In the genomic region with DNA sequence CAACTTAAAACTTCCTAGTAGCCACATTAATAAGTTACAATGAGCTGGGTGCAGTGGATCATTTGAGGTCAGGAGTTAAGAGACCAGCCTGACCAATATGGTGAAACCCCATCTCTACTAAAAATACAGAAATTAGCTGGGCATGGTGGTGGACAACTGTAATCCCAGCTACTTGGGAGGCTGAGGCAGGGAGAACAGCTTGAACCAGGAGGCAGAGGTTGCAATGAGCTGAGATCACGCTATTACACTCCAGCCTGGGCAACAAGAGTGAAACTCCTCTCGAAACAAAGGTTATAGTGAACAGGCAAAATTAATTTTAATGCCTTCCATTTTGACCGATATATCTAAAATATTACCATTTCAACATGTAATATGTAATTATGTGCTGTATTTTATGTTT, we compare ENCODE assay signal across 20 cellular contexts. TPM values are rescaled to one million over a fixed set of nuclear protein-coding genes. Genes with fewer than 3 reads are reported as not detected.
"Had no signal": no experiment of that assay in that cellular context is flagged by ENCODE, and none has a peak within 500 bp of the region (broad histone marks: within the 10 kb centered on the region; RNA-seq: fewer than 3 reads in every experiment).

No MANE protein-coding gene starts in this region.

RNA-seq across cellular contexts. Expression of a gene that starts 30.9 kb away (rescaled TPM):
- total RNA-seq: activated naive CD4-positive, alpha-beta T cell treated with anti-CD3 and anti-CD28 coated beads for 36 hours; activated naive CD4-positive, alpha-beta T cell treated with anti-CD3 and anti-CD28 coated beads, Interleukin-2, amount 50 U/mL, for 72 hours; activated naive CD8-positive, alpha-beta T cell treated with anti-CD3 and anti-CD28 coated beads for 36 hours; activated naive CD8-positive, alpha-beta T cell treated with anti-CD3 and anti-CD28 coated beads, Interleukin-2, amount 10 ng/mL, durations not matched to agents 7 days and 5 days; activated T-cell treated with anti-CD3 and anti-CD28 coated beads, Interleukin-2, amount 50 U/mL, for 4 hours; activated T-helper 1 cell treated with anti-CD3 and anti-CD28 coated beads, Interleukin-12 subunit alpha, Interleukin-12 subunit beta, Interleukin-2, Interleukin-4 antibody, amounts not matched to agents 30 ng/mL and 10 ng/mL and 1 ng/mL, durations not matched to agents 14 hours and 24 hours and 36 hours; activated T-helper 17 cell treated with anti-CD3 and anti-CD28 coated beads, Interleukin-2, amount 50 U/mL, for 72 hours; activated T-helper 2 cell treated with anti-CD3 and anti-CD28 coated beads, Interferon-gamma antibody, Interleukin-2, Interleukin-4, amounts not matched to agents 10 μg/mL and 5 μg/mL and 100 μg/mL, durations not matched to agents 14 hours and 24 hours and 36 hours; adrenal gland; aorta; ascending aorta; astrocyte; body of pancreas; breast epithelium; bronchial epithelial cell; cardiac muscle cell; cardiac septum; cerebellum; chondrocyte had no signal
- polyA plus RNA-seq: adipose tissue, cardiac muscle cell had no signal
